Comparison of ENCODE assay signal across 12 cellular contexts in the genomic region with DNA sequence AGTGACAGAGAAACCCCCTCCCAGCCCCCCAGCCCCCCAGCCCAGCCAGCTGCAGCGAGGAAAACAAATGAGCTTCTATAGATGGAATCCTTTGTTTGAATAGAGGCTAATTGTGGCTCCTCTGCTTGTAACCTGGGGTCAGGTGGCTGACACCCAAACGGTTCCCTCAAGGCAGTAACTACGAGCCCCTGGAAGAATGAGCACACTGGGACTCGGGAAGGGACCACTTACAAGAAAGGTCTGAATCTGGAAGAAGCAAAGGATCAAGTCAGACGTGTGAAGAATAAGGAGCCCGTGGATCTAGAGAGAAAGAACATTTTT.
A peak's percentile ranks its signal among the peaks of the same experiment; 100 is the strongest.
DNase-seq lines count a peak whose midpoint lies in the region; ATAC-seq, FAIRE-seq and TF ChIP-seq lines count a peak whose summit lies in the region.
"Had no signal": no experiment of that assay in that cellular context is flagged by ENCODE, and none has a peak within 500 bp of the region (broad histone marks: within the 10 kb centered on the region; RNA-seq: fewer than 3 reads in every experiment).

No MANE protein-coding gene starts in this region.

- no peak overlapping the region for H3K4me3 ChIP-seq in CD4-positive, alpha-beta memory T cell (ENCODE audit: low read length in 2 of 2)
- H3K4me3 ChIP-seq in SU-DHL-6 (ENCODE audit: insufficient read depth, low read length, poor library complexity, severe bottlenecking) (no peak overlapping the region), right cardiac atrium (ENCODE audit: low read length) (no peak overlapping the region)
- H3K4me3 ChIP-seq: thyroid gland had no signal

- CTCF ChIA-PET in CD4-positive, alpha-beta memory T cell (lab: Charles Lee; ENCODE audit: partially characterized antibody): no interaction called here

- POLR2A ChIA-PET in CD4-positive, alpha-beta memory T cell (lab: Charles Lee; ENCODE audit: partially characterized antibody): interaction anchor here (0.6 to 1.1 kb wide), 3 partner anchors 12 to 108 kb away, joined by 3 to 5 read pairs (median 4); no protein-coding TSS in a partner anchor

- no peaks in the 10 kb centered on the region for H3K27me3 ChIP-seq in CD4-positive, alpha-beta memory T cell (ENCODE audit: insufficient read depth, low read length)
- H3K27me3 ChIP-seq in SU-DHL-6 (ENCODE audit: low read length) (no peaks in the 10 kb centered on the region), layer of hippocampus (ENCODE audit: control insufficient read depth, insufficient read depth, low read length) (no peaks in the 10 kb centered on the region), right cardiac atrium (ENCODE audit: control insufficient read depth, insufficient read depth) (no peaks in the 10 kb centered on the region)
- H3K27me3 ChIP-seq: thyroid gland had no signal

- 51% methylated on average over 6 of the region's 6 CpGs for WGBS in right cardiac atrium

- peak overlapping the region in 6 of 7 donors; percentile 20 to 79 (median 58) for H3K27ac Mint-ChIP-seq in CD4-positive, alpha-beta memory T cell

- no peaks in the 10 kb centered on the region for H4K20me1 ChIP-seq in SU-DHL-6 (ENCODE audit: low read depth, low read length)

- H2AFZ ChIP-seq in SU-DHL-6 (ENCODE audit: low read depth, low read length, severe bottlenecking): peak overlapping the region; percentile 39

- H3K36me3 ChIP-seq in CD4-positive, alpha-beta memory T cell (ENCODE audit: insufficient read depth, low read length): no peaks in the 10 kb centered on the region
- H3K36me3 ChIP-seq in SU-DHL-6 (ENCODE audit: low read length): no peaks in the 10 kb centered on the region
- H3K36me3 ChIP-seq: thyroid gland had no signal

- H3K4me1 Mint-ChIP-seq in CD4-positive, alpha-beta memory T cell: peaks cover 26 to 57% (median 43%) of the 10 kb centered on the region in 4 donors

- H3K9me2 ChIP-seq in SU-DHL-6 (replicated peaks; ENCODE audit: insufficient read depth, low read length): no peaks in the 10 kb centered on the region

- H3K79me2 ChIP-seq in SU-DHL-6 (ENCODE audit: insufficient read depth, low read length): no peaks in the 10 kb centered on the region

- H3K27me3 Mint-ChIP-seq in CD4-positive, alpha-beta memory T cell: no peaks in the 10 kb centered on the region

- peaks cover 44% of the 10 kb centered on the region for H3F3A ChIP-seq in SU-DHL-6 (ENCODE audit: insufficient read depth)

- TF ChIP-seq POLR2A in GM12891 (IDR thresholded peaks at IDR 0.05; ENCODE audit: low read depth, low read length): no peak

- no peak overlapping the region for H3K27ac ChIP-seq in CD4-positive, alpha-beta memory T cell (ENCODE audit: low read depth, low read length)
- peak overlapping the region; percentile 86 for H3K27ac ChIP-seq in SU-DHL-6 (ENCODE audit: low read depth, low read length)
- H3K27ac ChIP-seq in layer of hippocampus (ENCODE audit: low read depth, low read length): peak overlapping the region; percentile 57
- H3K27ac ChIP-seq in right cardiac atrium (ENCODE audit: low read length): no peak overlapping the region
- H3K27ac ChIP-seq: thyroid gland had no signal

- peak overlapping the region; percentile 72 for H3K4me2 ChIP-seq in SU-DHL-6 (ENCODE audit: low read depth, low read length, poor library complexity, severe bottlenecking)

- peak overlapping the region; percentile 52 for H3K9ac ChIP-seq in SU-DHL-6 (ENCODE audit: low read length)

- H3K9me3 Mint-ChIP-seq in CD4-positive, alpha-beta memory T cell: no peaks in the 10 kb centered on the region

- intact Hi-C loops in CD4-positive, alpha-beta memory T cell (cut with micrococcal nuclease): no loop called here
- intact Hi-C loops in right cardiac atrium (cut with DNase I): no loop called here

- no peak for FAIRE-seq in GM12891 (lab: Jason Lieb, UNC)

- no peaks in the 10 kb centered on the region for H3K9me3 ChIP-seq in CD4-positive, alpha-beta memory T cell (ENCODE audit: control insufficient read depth in 1 of 2, low read length in 2 of 2)
- H3K9me3 ChIP-seq in SU-DHL-6 (ENCODE audit: insufficient read depth, low read length) (no peaks in the 10 kb centered on the region), right cardiac atrium (ENCODE audit: control insufficient read depth, low read length) (no peaks in the 10 kb centered on the region)
- H3K9me3 ChIP-seq: thyroid gland had no signal

- no peak for TF ChIP-seq CTCF in SU-DHL-6 (IDR thresholded peaks at IDR 0.05; ENCODE audit: insufficient read depth, low read length, poor library complexity, severe bottlenecking)

- H3K4me3 Mint-ChIP-seq in CD4-positive, alpha-beta memory T cell: peak overlapping the region in 2 of 8 donors; percentile 21 to 26

- no peaks in the 10 kb centered on the region for H3K36me3 Mint-ChIP-seq in CD4-positive, alpha-beta memory T cell

- no peak for ATAC-seq in right cardiac atrium

- peaks cover 25% of the 10 kb centered on the region for H3K4me1 ChIP-seq in CD4-positive, alpha-beta memory T cell (ENCODE audit: insufficient read depth, low read length)
- no peaks in the 10 kb centered on the region for H3K4me1 ChIP-seq in right cardiac atrium (ENCODE audit: control insufficient read depth, insufficient read depth, low read length)

- no peak for DNase-seq in CD4-positive, alpha-beta memory T cell
- DNase-seq in GM12891 (ENCODE audit: insufficient read length, low spot score) (no peak), pons (ENCODE audit: low spot score) (no peak), right cardiac atrium (no peak), AG08395 (ENCODE audit: low spot score) (no peak), NCI-H2196 (lab: John Stamatoyannopoulos, UW; ENCODE audit: unreplicated experiment) (no peak)
- DNase-seq: islet precursor cell, KG1, NCI-H2029 treated with DMSO at 0.1 percent for 48 hours, thyroid gland had no signal

TF ChIP-seq in GM12891, 5 proteins besides CTCF, POLR2A, EP300 and RAD21:
- TF ChIP-seq TAF1 (IDR thresholded peaks at IDR 0.05; ENCODE audit: low read depth, low read length): 0 out of 2 replicates have a peak, but pooled peaks have one; percentile 9
- TF ChIP-seq POU2F2 (IDR thresholded peaks at IDR 0.05; ENCODE audit: low read depth, low read length): no peak
TF ChIP-seq in GM12891: peak in this region for 1.

Comparison
In these comparisons a context has a peak if more than half of its experiments do, and no peak if none do; other contexts are left out.
1. H3K27ac ChIP-seq: peak in SU-DHL-6 (single experiment) and layer of hippocampus (single experiment); none in CD4-positive, alpha-beta memory T cell (single experiment) and right cardiac atrium (single experiment).